27 cellular contexts compared by ENCODE assay signal in the genomic region with DNA sequence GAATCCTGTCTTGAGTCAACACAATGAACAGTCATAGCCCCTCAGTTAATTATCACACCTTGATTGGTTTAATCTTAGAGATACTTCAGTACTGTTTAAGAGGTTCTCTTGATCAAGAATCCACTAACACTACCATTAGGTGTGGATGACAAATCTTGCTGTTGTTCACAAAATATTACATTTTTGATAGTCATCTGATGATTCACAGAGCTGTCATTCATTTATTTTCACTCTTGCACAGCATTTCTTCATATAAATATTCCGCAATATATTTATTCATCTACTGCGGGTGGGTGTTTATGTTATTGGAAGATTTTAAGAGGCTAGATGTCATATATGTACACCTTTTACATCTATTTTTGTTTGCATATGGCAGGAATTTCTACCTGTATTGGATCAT.
"Had no signal": no experiment of that assay in that cellular context is flagged by ENCODE, and none has a peak within 500 bp of the region (broad histone marks: within the 10 kb centered on the region; RNA-seq: fewer than 3 reads in every experiment).

No MANE protein-coding gene starts in this region.

- H3K4me1 ChIP-seq: stomach, suprapubic skin, testis, thyroid gland, tibial artery, tibial nerve, transverse colon, upper lobe of left lung, upper lobe of right lung, uterus, vagina had no signal

- H3K9me3 ChIP-seq: stomach, suprapubic skin, testis, thoracic aorta, thyroid gland, tibial artery, tibial nerve, transverse colon, upper lobe of left lung, upper lobe of right lung, uterus, vagina had no signal

- H3K27me3 ChIP-seq: stomach, suprapubic skin, testis, thyroid gland, tibial artery, tibial nerve, transverse colon, upper lobe of left lung, upper lobe of right lung, uterus, vagina had no signal

- H3K27ac ChIP-seq: stomach, suprapubic skin, testis, thoracic aorta, thyroid gland, tibial artery, tibial nerve, transverse colon, upper lobe of left lung, upper lobe of right lung, uterus, vagina had no signal

- FAIRE-seq: urothelium cell line had no signal

- ATAC-seq: stimulated activated effector memory CD8-positive, alpha-beta T cell treated with anti-CD3 and anti-CD28 coated beads, Interleukin-12 subunit alpha, Interleukin-12 subunit beta, amount 100 ng/mL, for 72 hours; stimulated activated memory B cell treated with anti-CD40 and anti-IgM and Interleukin-4, amounts not matched to agents 10 μg/mL and 1 μg/mL and 100 μg/mL, for 72 hours; stimulated activated naive B cell treated with anti-CD40 and anti-IgM and Interleukin-4, amounts not matched to agents 10 μg/mL and 1 μg/mL and 100 μg/mL, for 72 hours; stimulated activated naive CD8-positive, alpha-beta T cell treated with anti-CD3 and anti-CD28 coated beads, Interleukin-15, amount 100 ng/mL, for 72 hours; stimulated activated naive CD8-positive, alpha-beta T cell treated with anti-CD3 and anti-CD28 coated beads, Interleukin-15, Interleukin-2, amounts not matched to agents 100 U/mL and 50 U/mL, for 24 hours; upper lobe of right lung had no signal

- DNase-seq: stimulated activated CD4-positive, alpha-beta T cell treated with anti-CD3 and anti-CD28 coated beads, Interleukin-2, amount 100 ng/mL, for 48 hours; stimulated activated CD4-positive, alpha-beta T cell treated with anti-CD3 and anti-CD28 coated beads, Interleukin-4, amount 100 ng/mL, for 1 hour; stimulated activated CD4-positive, alpha-beta T cell treated with anti-CD3 and anti-CD28 coated beads, Interleukin-4, amount 100 ng/mL, for 24 hours; stimulated activated CD4-positive, alpha-beta T cell treated with anti-CD3 and anti-CD28 coated beads, Interleukin-4, amount 100 ng/mL, for 4 hours; stimulated activated CD8-positive, alpha-beta memory T cell treated with anti-CD3 and anti-CD28 coated beads, Interleukin-4, amount 100 ng/mL, for 48 hours; stimulated activated naive B cell treated with anti-CD40 and anti-IgM and Interleukin-4, amounts not matched to agents 10 μg/mL and 1 μg/mL and 100 μg/mL, for 72 hours; stimulated activated naive CD4-positive, alpha-beta T cell; stimulated activated naive CD4-positive, alpha-beta T cell treated with Interleukin-2 at 50 U/mL for 16 hours; stimulated activated naive CD8-positive, alpha-beta T cell treated with anti-CD3 and anti-CD28 coated beads, Interleukin-15, amount 100 ng/mL, for 72 hours; stimulated activated naive CD8-positive, alpha-beta T cell treated with anti-CD3 and anti-CD28 coated beads, Interleukin-15, Interleukin-2, amounts not matched to agents 100 U/mL and 50 U/mL, for 24 hours; stomach; substantia nigra; testis; thyroid gland; tibial artery; transverse colon; trophoblast cell; upper lobe of left lung; upper lobe of right lung; uterus had no signal

- H3K4me3 ChIP-seq: stomach, suprapubic skin, testis, thoracic aorta, thyroid gland, tibial artery, tibial nerve, transverse colon, upper lobe of left lung, upper lobe of right lung, uterus, vagina had no signal

- H3K36me3 ChIP-seq: stomach, suprapubic skin, thoracic aorta, thyroid gland, tibial artery, tibial nerve, transverse colon, upper lobe of left lung, upper lobe of right lung, uterus, vagina had no signal
